In genomic region chr14:75022655-75023054, GRCh38 we compare ENCODE assay signal across 8 cellular contexts. TPM values are rescaled to one million over a fixed set of nuclear protein-coding genes. Genes with fewer than 3 reads are reported as not detected.
DNase-seq lines count a peak whose midpoint lies in the region; ATAC-seq and TF ChIP-seq lines count a peak whose summit lies in the region.

No MANE protein-coding gene starts in this region.

- DNase-seq in DMS 273 (lab: John Stamatoyannopoulos, UW; ENCODE audit: unreplicated experiment) (peak; percentile 61), DMS 273 treated with DMSO at 0.1 percent for 48 hours (lab: John Stamatoyannopoulos, UW) (no peak), M059J (ENCODE audit: low read depth) (peak; percentile 26), choroid plexus epithelial cell (ENCODE audit: low read depth) (peak; percentile 47), myocyte (ENCODE audit: low read depth) (peak; percentile 23), T-helper 9 cell (no peak), NCI-H1417 treated with DMSO at 0.1 percent for 48 hours (lab: John Stamatoyannopoulos, UW) (no peak)

- no peak for ATAC-seq in GM21737 (IDR thresholded peaks at IDR 0.05; ENCODE audit: unreplicated experiment)

- H3K4me3 ChIP-seq in choroid plexus epithelial cell (ENCODE audit: low read depth, low read length): no peak overlapping the region

- peak; percentile 66 for TF ChIP-seq CTCF in choroid plexus epithelial cell (conservative IDR thresholded peaks at IDR 0.05; ENCODE audit: low read depth, low read length)

RNA-seq across cellular contexts. Expression of gene EIF2B2, which starts 19.9 kb away (rescaled TPM):
- total RNA-seq in M059J (2014; rRNA removed; shearing (Covaris generic)): 66.1 and 67.4 TPM in 2 replicates
- 47.8 and 65.1 TPM in 2 replicates for total RNA-seq in myocyte
- polyA plus RNA-seq in myocyte (2012): 84.4 TPM

RNA-seq across cellular contexts. Expression of gene MLH3, which starts 28.6 kb away (rescaled TPM):
- total RNA-seq in M059J (2014; rRNA removed; shearing (Covaris generic)): 5.0 and 12.4 TPM in 2 replicates
- 33.8 and 37.9 TPM in 2 replicates for total RNA-seq in myocyte
- 9.7 TPM for polyA plus RNA-seq in myocyte (2012)

RNA-seq across cellular contexts. Expression of gene ACYP1, which starts 41.2 kb away (rescaled TPM):
- 41.3 and 66.9 TPM in 2 replicates for total RNA-seq in M059J (2014; rRNA removed; shearing (Covaris generic))
- 11.1 and 18.8 TPM in 2 replicates for total RNA-seq in myocyte
- polyA plus RNA-seq in myocyte (2012): 17.9 TPM

RNA-seq across cellular contexts. Expression of gene ZC2HC1C, which starts 46.8 kb away (rescaled TPM):
- total RNA-seq in M059J (2014; rRNA removed; shearing (Covaris generic)): 1.3 and 9.8 TPM in 2 replicates
- total RNA-seq in myocyte: 0.52 and 1.6 TPM in 2 replicates
- 1.3 TPM for polyA plus RNA-seq in myocyte (2012)

Comparison
In these comparisons a context has a peak if more than half of its experiments do, and no peak if none do; other contexts are left out.
1. DNase-seq: peak in DMS 273 (single experiment), M059J (single experiment), choroid plexus epithelial cell (single experiment) and myocyte (single experiment); none in DMS 273 treated with DMSO at 0.1 percent for 48 hours (single experiment), T-helper 9 cell (single experiment) and NCI-H1417 treated with DMSO at 0.1 percent for 48 hours (single experiment).